10 cellular contexts compared by ENCODE assay signal in the genomic region with DNA sequence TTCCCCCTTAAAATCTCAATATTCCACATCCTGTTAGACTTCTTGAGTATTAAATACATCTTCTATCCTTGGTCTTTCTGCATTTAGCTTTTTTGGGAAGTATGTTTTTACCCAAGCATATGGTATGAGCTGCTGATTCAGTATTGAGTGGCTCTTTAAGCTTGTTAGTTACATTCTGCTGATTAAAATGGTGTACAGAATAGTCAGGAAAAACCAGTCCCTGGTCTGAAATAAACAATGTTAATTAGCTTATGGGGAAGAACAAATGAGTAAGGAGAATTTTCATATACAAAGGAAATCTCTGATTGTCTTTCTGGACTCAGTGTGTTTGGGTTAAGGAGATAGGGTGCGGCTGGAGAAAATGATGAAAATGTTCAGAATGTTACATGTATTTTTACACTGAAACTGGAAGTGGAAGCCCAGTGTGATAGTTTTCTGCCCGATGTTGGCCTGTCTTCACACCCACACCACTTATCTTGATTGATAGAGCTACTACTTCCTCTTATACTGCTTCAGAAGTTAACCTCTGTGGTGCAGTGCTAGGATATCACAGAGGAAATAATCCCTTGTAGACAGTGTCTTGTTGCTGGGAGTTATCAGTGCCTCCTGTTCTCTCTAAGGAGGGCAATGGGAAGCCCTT.
DNase-seq lines count a peak whose midpoint lies in the region; ATAC-seq lines count a peak whose summit lies in the region.
"Had no signal": no experiment of that assay in that cellular context is flagged by ENCODE, and none has a peak within 500 bp of the region (broad histone marks: within the 10 kb centered on the region; RNA-seq: fewer than 3 reads in every experiment).

No MANE protein-coding gene starts in this region.

- intact Hi-C loops in dendritic cell treated with granulocyte-macrophage colony-stimulating factor and Interleukin-4, amounts not matched to agents 40 ng/mL and 50 ng/mL, for 4 days (cut with micrococcal nuclease) = no loop called here

- ATAC-seq in GM21423 (IDR thresholded peaks at IDR 0.05; ENCODE audit: unreplicated experiment) = peak; percentile 94

- H3K36me3 Mint-ChIP-seq in dendritic cell treated with granulocyte-macrophage colony-stimulating factor and Interleukin-4, amounts not matched to agents 40 ng/mL and 50 ng/mL, for 4 days (ENCODE audit: low read depth) = peaks cover 11% of the 10 kb centered on the region

- peak overlapping the region; percentile 30 for H3K4me3 Mint-ChIP-seq in dendritic cell treated with granulocyte-macrophage colony-stimulating factor and Interleukin-4, amounts not matched to agents 40 ng/mL and 50 ng/mL, for 4 days

- H3K27ac Mint-ChIP-seq in dendritic cell treated with granulocyte-macrophage colony-stimulating factor and Interleukin-4, amounts not matched to agents 40 ng/mL and 50 ng/mL, for 4 days = peak overlapping the region; percentile 66

- H3K9me3 Mint-ChIP-seq in dendritic cell treated with granulocyte-macrophage colony-stimulating factor and Interleukin-4, amounts not matched to agents 40 ng/mL and 50 ng/mL, for 4 days = no peaks in the 10 kb centered on the region

- H3K4me1 Mint-ChIP-seq in dendritic cell treated with granulocyte-macrophage colony-stimulating factor and Interleukin-4, amounts not matched to agents 40 ng/mL and 50 ng/mL, for 4 days (ENCODE audit: low read depth) = peaks cover 12% of the 10 kb centered on the region

- H3K27me3 Mint-ChIP-seq in dendritic cell treated with granulocyte-macrophage colony-stimulating factor and Interleukin-4, amounts not matched to agents 40 ng/mL and 50 ng/mL, for 4 days = no peaks in the 10 kb centered on the region

- DNase-seq in GDM1 (lab: John Stamatoyannopoulos, UW) (peak; percentile 51), Kasumi-1 (lab: John Stamatoyannopoulos, UW) (peak; percentile 75 to 88), dedifferentiated amniotic fluid mesenchymal stem cell (ENCODE audit: extremely low spot score) (no peak), DMS79 treated with DMSO at 0.1 percent for 48 hours (lab: John Stamatoyannopoulos, UW) (no peak), NCI-H1105 treated with DMSO at 0.1 percent for 48 hours (lab: John Stamatoyannopoulos, UW) (no peak), NCI-H446 treated with DMSO at 0.1 percent for 48 hours (lab: John Stamatoyannopoulos, UW) (no peak)
- DNase-seq: activated CD8-positive, alpha-beta memory T cell treated with anti-CD3 and anti-CD28 coated beads, Interleukin-2, amount 50 U/mL, for 48 hours; MM.1S had no signal

Comparison
In these comparisons a context has a peak if more than half of its experiments do, and no peak if none do; other contexts are left out.
1. DNase-seq: peak in GDM1 (single experiment) and Kasumi-1 (2 of 2); none in dedifferentiated amniotic fluid mesenchymal stem cell (single experiment), DMS79 treated with DMSO at 0.1 percent for 48 hours (single experiment), NCI-H1105 treated with DMSO at 0.1 percent for 48 hours (single experiment) and NCI-H446 treated with DMSO at 0.1 percent for 48 hours (single experiment).